Comparison of ENCODE assay signal across 8 cellular contexts in the genomic region with DNA sequence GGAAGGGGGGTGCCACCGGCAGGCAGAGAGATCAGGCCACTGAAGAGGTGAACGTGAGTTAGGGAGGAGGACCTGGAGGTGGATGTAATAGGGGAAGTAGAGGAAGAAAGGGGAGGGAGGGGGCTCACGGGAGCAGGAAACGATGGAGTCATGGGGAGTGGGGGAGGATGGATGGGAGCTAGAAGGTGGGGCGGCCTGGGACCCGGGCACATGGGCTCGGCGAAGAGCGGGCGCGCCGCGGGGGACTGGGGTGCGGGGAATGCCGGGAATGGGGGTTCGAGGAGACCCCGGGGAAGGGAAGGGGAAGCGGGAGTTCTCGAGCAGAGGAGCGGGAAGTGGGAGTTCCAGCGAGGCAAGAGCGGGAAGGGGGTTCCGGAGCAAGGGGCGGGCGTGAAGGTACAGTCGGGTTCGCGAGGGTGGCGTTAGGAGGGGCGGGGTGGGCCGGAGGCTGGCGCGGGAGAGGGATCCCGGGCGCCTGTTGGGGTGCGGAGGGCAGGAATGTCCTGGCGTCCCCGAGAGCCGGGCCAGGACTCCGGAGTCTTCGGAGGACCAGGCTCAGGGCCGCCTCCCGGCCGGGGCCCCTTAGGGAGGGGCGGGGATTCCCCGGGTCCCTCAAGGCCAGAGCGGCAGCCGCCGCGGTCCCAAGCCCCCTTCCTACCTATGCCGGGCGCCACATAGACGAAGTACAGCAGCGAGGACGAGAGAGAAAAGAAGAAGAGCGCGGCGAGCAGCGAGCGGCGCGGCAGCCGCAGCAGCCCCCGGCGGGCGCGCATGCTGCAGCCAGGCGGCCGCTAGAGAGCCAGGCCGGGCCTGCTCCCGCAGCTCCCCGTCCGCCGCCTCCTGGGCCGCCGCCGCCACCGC. TPM values are rescaled to one million over a fixed set of nuclear protein-coding genes. Genes with fewer than 3 reads are reported as not detected.
DNase-seq lines count a peak whose midpoint lies in the region; ATAC-seq, FAIRE-seq and TF ChIP-seq lines count a peak whose summit lies in the region.

No MANE protein-coding gene starts in this region.

- H3K4me3 ChIP-seq in SK-N-MC, result peak overlapping the region; percentile 92
- H3K4me3 ChIP-seq in GM12878, result peak overlapping the region; percentile 97
- peak overlapping the region; percentile 83 for H3K4me3 ChIP-seq in iPS-18c (ENCODE audit: insufficient read depth, low read depth, low read length)
- H3K4me3 ChIP-seq in small intestine (ENCODE audit: low read depth in 1 of 2, low read length in 2 of 2), result peak overlapping the region; percentile 98 to 99

- intact Hi-C loops in GM12878 (cut with micrococcal nuclease; ENCODE audit: unreplicated experiment), result loop anchor here (5.0 kb wide), 1 partner anchor 89 kb away; no protein-coding TSS in a partner anchor

- H3K27ac ChIP-seq in SK-N-MC, result peak overlapping the region; percentile 35; the same call in 1 of the 2 replicates
- peak overlapping the region; percentile 80 for H3K27ac ChIP-seq in GM12878 (ENCODE audit: control insufficient read depth, insufficient read depth)
- H3K27ac ChIP-seq in small intestine (ENCODE audit: low read depth in 1 of 2, low read length in 1 of 2), result peak overlapping the region; percentile 94

- H3K4me1 ChIP-seq in GM12878 (ENCODE audit: control insufficient read depth, insufficient read depth, low read length) (peaks cover 5% of the 10 kb centered on the region; the same call in 1 of the 2 replicates), small intestine (ENCODE audit: control insufficient read depth in 2 of 2, insufficient read depth in 1 of 2, low read depth in 1 of 2, low read length in 1 of 2) (peaks cover 0 to 15% of the 10 kb centered on the region in 2 donors)

- peak overlapping the region; percentile 36 for H3K4me2 ChIP-seq in GM12878 (ENCODE audit: control insufficient read depth, insufficient read depth)

- H3K9me3 ChIP-seq in SK-N-MC (ENCODE audit: low read depth, low read length), result no peaks in the 10 kb centered on the region
- H3K9me3 ChIP-seq in GM12878 (replicated peaks; ENCODE audit: control insufficient read depth, insufficient read depth, low read length), result no peaks in the 10 kb centered on the region
- no peaks in the 10 kb centered on the region for H3K9me3 ChIP-seq in iPS-18c (ENCODE audit: control insufficient read depth, insufficient read depth, low read length)
- no peaks in the 10 kb centered on the region for H3K9me3 ChIP-seq in small intestine (ENCODE audit: control insufficient read depth, low read depth)

- H3K36me3 ChIP-seq in SK-N-MC (ENCODE audit: insufficient read depth, low read length) (no peaks in the 10 kb centered on the region), GM12878 (ENCODE audit: control insufficient read depth in 2 of 2, insufficient read depth in 2 of 2, low read length in 1 of 2) (no peaks in the 10 kb centered on the region), small intestine (ENCODE audit: control insufficient read depth in 2 of 2, insufficient read depth in 2 of 2, low read length in 2 of 2) (no peaks in the 10 kb centered on the region)

- RAD21 ChIA-PET in GM12878 (lab: Charles Lee; ENCODE audit: unreplicated experiment), result interaction anchor here (1.5 to 6.2 kb wide), 7 partner anchors 14 to 89 kb away, joined by 3 to 49 read pairs (median 30); no protein-coding TSS in a partner anchor

- H3K79me2 ChIP-seq in GM12878 (ENCODE audit: control insufficient read depth, insufficient read depth, low read length), result peaks cover 58% of the 10 kb centered on the region

- H3K27me3 ChIP-seq in GM12878 (replicated peaks in 1 of 2; ENCODE audit: control insufficient read depth in 2 of 2, insufficient read depth in 2 of 2, low read length in 1 of 2) (no peaks in the 10 kb centered on the region), small intestine (ENCODE audit: control insufficient read depth in 2 of 2, insufficient read depth in 2 of 2, low read length in 2 of 2) (no peaks in the 10 kb centered on the region)

- no TSS peak for BruUV-seq in GM12878 (replicated peaks; lab: Mats Ljungman, UMichigan)

- in situ Hi-C loops in GM12878 (cut with MboI), result no loop called here

- H3K9ac ChIP-seq in SK-N-MC (ENCODE audit: insufficient read length), result peak overlapping the region; percentile 88
- peak overlapping the region; percentile 80 for H3K9ac ChIP-seq in GM12878 (ENCODE audit: control insufficient read depth, insufficient read depth, low read length)

- no peak for TF ChIP-seq CTCF in GM12878 (IDR thresholded peaks at IDR 0.05 in 2 of 3, conservative IDR thresholded peaks at IDR 0.05 in 1 of 3; ENCODE audit: control insufficient read depth in 2 of 3, extremely low read depth in 1 of 3, insufficient read depth in 1 of 3, low read depth in 3 of 3, low read length in 3 of 3)

- TF ChIP-seq POLR2A in GM12878 (IDR thresholded peaks at IDR 0.05; ENCODE audit: low read depth, low read length), result no peak

- DNase-seq in AML-193 (lab: John Stamatoyannopoulos, UW) (peak; percentile 64 to 70), SK-N-MC (ENCODE audit: low read depth, low spot score) (no peak), GM12878 (ENCODE audit: low read depth, low spot score) (no peak), small intestine (peak; percentile 31), inferior parietal cortex (ENCODE audit: extremely low spot score) (no peak)

- CTCF ChIA-PET in GM12878 (lab: Yijun Ruan, JAX), result interaction anchor here (0.7 to 2.6 kb wide), 4 partner anchors 19 to 133 kb away, joined by 3 to 11 read pairs (median 4); no protein-coding TSS in a partner anchor

- FAIRE-seq in GM12878 (lab: Jason Lieb, UNC) (no peak), small intestine (lab: Jason Lieb, UNC) (no peak)

- no peak for TF ChIP-seq RAD21 in GM12878 (IDR thresholded peaks at IDR 0.05; ENCODE audit: insufficient read depth, low read depth, low read length)

- no peaks in the 10 kb centered on the region for H4K20me1 ChIP-seq in GM12878 (ENCODE audit: control insufficient read depth, insufficient read depth)

- POLR2A ChIA-PET in GM12878 (lab: Charles Lee), result interaction anchor here (1.0 to 1.4 kb wide), 3 partner anchors 11 to 72 kb away, joined by 3 to 5 read pairs (median 3); no protein-coding TSS in a partner anchor

- 0% methylated on average over 18 of the region's 78 CpGs for WGBS in GM12878 (ENCODE audit: insufficient coverage, insufficient replicate concordance, low lambda C conversion rate, missing lambda C conversion rate)
- 0% methylated on average over 28 to 78 of the region's 78 CpGs for WGBS in small intestine, 3 donors

- TF ChIP-seq EP300 in GM12878 (IDR thresholded peaks at IDR 0.05; ENCODE audit: borderline replicate concordance in 1 of 2, control insufficient read depth in 1 of 2, low read depth in 2 of 2, low read length in 2 of 2), result no peak

- SMC1A ChIA-PET in GM12878 (lab: Charles Lee; ENCODE audit: uncharacterized antibody, unreplicated experiment), result interaction anchor here (0.9 to 2.7 kb wide), 8 partner anchors 15 to 105 kb away, joined by 3 to 9 read pairs (median 4); no protein-coding TSS in a partner anchor

- H2AFZ ChIP-seq in GM12878 (ENCODE audit: control insufficient read depth, low read depth, low read length), result peak overlapping the region; percentile 9; the same call in 1 of the 2 replicates

- ATAC-seq in GM19023 (IDR thresholded peaks at IDR 0.05; ENCODE audit: unreplicated experiment) (peak; percentile 40), HG03175 (IDR thresholded peaks at IDR 0.05; ENCODE audit: unreplicated experiment) (peak; percentile 36), GM12878 (peak; percentile 66)

TF ChIP-seq in GM12878, 131 proteins besides CTCF, POLR2A, EP300 and RAD21 (continues in another document):
- 0 out of 2 replicates have a peak, but pooled peaks have one; percentile 41 for TF ChIP-seq SMARCA5 (IDR thresholded peaks at IDR 0.05)
- TF ChIP-seq, protein P1, sequence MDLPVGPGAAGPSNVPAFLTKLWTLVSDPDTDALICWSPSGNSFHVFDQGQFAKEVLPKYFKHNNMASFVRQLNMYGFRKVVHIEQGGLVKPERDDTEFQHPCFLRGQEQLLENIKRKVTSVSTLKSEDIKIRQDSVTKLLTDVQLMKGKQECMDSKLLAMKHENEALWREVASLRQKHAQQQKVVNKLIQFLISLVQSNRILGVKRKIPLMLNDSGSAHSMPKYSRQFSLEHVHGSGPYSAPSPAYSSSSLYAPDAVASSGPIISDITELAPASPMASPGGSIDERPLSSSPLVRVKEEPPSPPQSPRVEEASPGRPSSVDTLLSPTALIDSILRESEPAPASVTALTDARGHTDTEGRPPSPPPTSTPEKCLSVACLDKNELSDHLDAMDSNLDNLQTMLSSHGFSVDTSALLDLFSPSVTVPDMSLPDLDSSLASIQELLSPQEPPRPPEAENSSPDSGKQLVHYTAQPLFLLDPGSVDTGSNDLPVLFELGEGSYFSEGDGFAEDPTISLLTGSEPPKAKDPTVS (IDR thresholded peaks at IDR 0.05; ENCODE audit: low read depth, low read length), result no peak
- TF ChIP-seq HDGF (IDR thresholded peaks at IDR 0.05), result peak; percentile 61; the same call in 1 of the 2 replicates
- TF ChIP-seq, protein P2, sequence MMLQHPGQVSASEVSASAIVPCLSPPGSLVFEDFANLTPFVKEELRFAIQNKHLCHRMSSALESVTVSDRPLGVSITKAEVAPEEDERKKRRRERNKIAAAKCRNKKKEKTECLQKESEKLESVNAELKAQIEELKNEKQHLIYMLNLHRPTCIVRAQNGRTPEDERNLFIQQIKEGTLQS (IDR thresholded peaks at IDR 0.05; ENCODE audit: borderline replicate concordance, extremely low read depth, low read depth, low read length), result no peak

RNA-seq across cellular contexts. Expression of gene B4GALT5, which starts 0.5 kb away (rescaled TPM):
- 50.1 and 53.1 TPM in 2 replicates for total RNA-seq in GM12878 (2013; cell fraction: nucleolus; rRNA removed)
- total RNA-seq in GM12878 (2014; rRNA removed) (11.6 and 12.7 TPM in 2 replicates), GM12878 (2014; rRNA removed; fragmentation: Illumina TruSeq; extraction: Trizol) (25.2 and 25.4 TPM in 2 replicates), GM12878 (2021) (28.3 and 28.7 TPM in 2 replicates)
- polyA plus RNA-seq in GM12878 (2011; ENCODE audit: low read depth), result 8.9 TPM
- polyA plus RNA-seq in GM12878 (2011; rRNA removed) (55.5 and 58.7 TPM in 2 replicates), GM12878 (2014; fragmentation: Illumina TruSeq; extraction: Trizol) (34.9 and 37.4 TPM in 2 replicates), GM12878 (2014; fragmentation: Nextera tagmentation; extraction: Ambion mirVana) (10 to 100 TPM; 10.0 to 15.3 TPM), GM12878 (2014; rRNA removed) (24.6 and 25.5 TPM in 2 replicates), GM12878 (2016; fragmentation: Nextera tagmentation; extraction: Ambion mirVana) (1 to 10 TPM; 2.0 to 2.8 TPM), small intestine (10 to 100 TPM; 11.9 to 24.8 (median 16.2) TPM)
- polyA plus RNA-seq in GM12878 (2011; cell fraction: cytosol; rRNA removed), result 42.2 and 48.9 TPM in 2 replicates
- 21.1 and 21.3 TPM in 2 replicates for polyA plus RNA-seq in GM12878 (2011; cell fraction: nucleus; rRNA removed)
- polyA plus RNA-seq in GM12878 (2012), result 11.5 and 15.5 TPM in 2 replicates
- polyA minus RNA-seq in GM12878 (2011; rRNA and poly(A)+ RNA removed), result 54.9 and 59.8 TPM in 2 replicates
- 21.9 and 23.4 TPM in 2 replicates for polyA minus RNA-seq in GM12878 (2011; cell fraction: cytosol; rRNA and poly(A)+ RNA removed)
- 6.4 and 9.8 TPM in 2 replicates for polyA minus RNA-seq in GM12878 (2011; cell fraction: nucleus; rRNA and poly(A)+ RNA removed)

Comparison
In these comparisons a context has a peak if more than half of its experiments do, and no peak if none do; other contexts are left out.
1. DNase-seq: peak in AML-193 (2 of 2) and small intestine (single experiment); none in SK-N-MC (single experiment), GM12878 (single experiment) and inferior parietal cortex (single experiment).
2. H3K27ac ChIP-seq: peak in every context shown above with its lines; median percentile 94 in small intestine; 80 in GM12878; 35 in SK-N-MC.
3. Peak in every context shown above with its lines, with median percentiles within 50 percentile points of each other: ATAC-seq and H3K4me3 ChIP-seq.